ENCODE assay signal across 8 cellular contexts in genomic region chr9:114911167-114911821, GRCh38. TPM values are rescaled to one million over a fixed set of nuclear protein-coding genes. Genes with fewer than 3 reads are reported as not detected.
A peak's percentile ranks its signal among the peaks of the same experiment; 100 is the strongest.
DNase-seq lines count a peak whose midpoint lies in the region; ATAC-seq and TF ChIP-seq lines count a peak whose summit lies in the region.

No MANE protein-coding gene starts in this region.

- ATAC-seq in GM19397 (IDR thresholded peaks at IDR 0.05; ENCODE audit: unreplicated experiment), result no peak

- H3K36me3 ChIP-seq in GM06990 (ENCODE audit: control insufficient read depth, insufficient read depth, low read length) (no peaks in the 10 kb centered on the region), uterus (no peaks in the 10 kb centered on the region)

- H3K9me3 ChIP-seq in uterus, result no peaks in the 10 kb centered on the region

- DNase-seq in ACHN (peak; percentile 57), GM06990 (ENCODE audit: extremely low read depth, insufficient read length) (no peak), NCI-H446 (lab: John Stamatoyannopoulos, UW) (peak; percentile 5 to 65), astrocyte of the cerebellum (ENCODE audit: low read depth) (no peak), iris pigment epithelial cell (ENCODE audit: low read depth) (peak; percentile 24), uterus (no peak), mesenteric fat pad (ENCODE audit: low spot score) (no peak)

- H3K4me1 ChIP-seq in uterus, result no peaks in the 10 kb centered on the region

- intact Hi-C loops in uterus (cut with DNase I; ENCODE audit: low total_unique reads), result no loop called here

- H3K27me3 ChIP-seq in GM06990 (replicated peaks; ENCODE audit: control insufficient read depth, insufficient read depth, low read length) (no peaks in the 10 kb centered on the region; the same call in 1 of the 2 replicates), uterus (no peaks in the 10 kb centered on the region)

- H3K4me3 ChIP-seq in GM06990 (replicated peaks; ENCODE audit: low read depth, low read length) (no peak overlapping the region), astrocyte of the cerebellum (ENCODE audit: low read depth, low read length) (no peak overlapping the region), uterus (no peak overlapping the region)

- in situ Hi-C loops in ACHN (cut with HindIII; ENCODE audit: low pct_ligation_motif_present, low pct_unique_long_range_greater_than_20kb, low sequenced_read_pairs), result no loop called here
- in situ Hi-C loops in astrocyte of the cerebellum (cut with HindIII; ENCODE audit: low sequenced_read_pairs), result loop anchor here (25.0 kb wide), 1 partner anchor 101 kb away; no protein-coding TSS in a partner anchor

- TF ChIP-seq POLR2A in uterus (IDR thresholded peaks at IDR 0.05), result no peak

- no peak overlapping the region for H3K27ac ChIP-seq in uterus

- peak; percentile 44 for TF ChIP-seq CTCF in GM06990 (IDR thresholded peaks at IDR 0.05; ENCODE audit: insufficient read depth, low read length, poor library complexity, severe bottlenecking)
- peak; percentile 78 for TF ChIP-seq CTCF in astrocyte of the cerebellum (IDR thresholded peaks at IDR 0.05; ENCODE audit: low read depth, low read length, missing control alignments)
- peak; percentile 44 to 67 (median 64) for TF ChIP-seq CTCF in uterus (IDR thresholded peaks at IDR 0.05)

RNA-seq across cellular contexts. Expression of gene TNFSF8, which starts 19.1 kb away (rescaled TPM):
- total RNA-seq in uterus (1 to 10 TPM in 3 of 4 donors, under 1 TPM in 1; 0.51 to 1.5 (median 1.1) TPM), mesenteric fat pad (4.6 TPM)

Comparison
In these comparisons a context has a peak if more than half of its experiments do, and no peak if none do; other contexts are left out.
1. DNase-seq: peak in ACHN (single experiment), NCI-H446 (2 of 2) and iris pigment epithelial cell (single experiment); none in GM06990 (single experiment), astrocyte of the cerebellum (single experiment), uterus (0 of 2) and mesenteric fat pad (single experiment).
2. Peak in every context shown above with its lines, with median percentiles within 50 percentile points of each other: CTCF ChIP-seq.